Comparison of ENCODE assay signal across 16 cellular contexts in the genomic region with DNA sequence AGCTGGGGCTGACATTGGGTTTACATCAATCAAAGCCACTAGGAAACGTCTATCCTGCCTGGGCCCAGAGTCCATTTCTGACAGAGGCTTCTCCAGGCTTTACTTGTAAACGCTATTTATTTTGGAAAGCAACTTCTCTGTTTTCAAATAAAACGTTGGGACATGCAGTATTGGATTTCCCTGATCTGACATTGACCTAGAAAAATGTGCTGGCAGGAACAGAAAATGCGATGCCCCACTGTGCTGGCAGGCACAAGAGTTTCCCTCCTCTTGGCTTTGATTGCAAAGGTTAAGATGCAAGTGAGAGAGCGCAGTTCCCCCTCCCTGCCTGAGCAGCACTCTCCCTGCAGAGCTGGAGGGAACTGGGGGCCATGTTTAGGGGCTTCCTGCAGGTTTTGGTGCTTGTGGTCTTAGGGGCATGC. TPM values are rescaled to one million over a fixed set of nuclear protein-coding genes. Genes with fewer than 3 reads are reported as not detected.
DNase-seq lines count a peak whose midpoint lies in the region; ATAC-seq, FAIRE-seq and TF ChIP-seq lines count a peak whose summit lies in the region.
"Had no signal": no experiment of that assay in that cellular context is flagged by ENCODE, and none has a peak within 500 bp of the region (broad histone marks: within the 10 kb centered on the region; RNA-seq: fewer than 3 reads in every experiment).

No MANE protein-coding gene starts in this region.

- H3K27ac Mint-ChIP-seq in activated CD4-positive, alpha-beta memory T cell treated with anti-CD3 and anti-CD28 coated beads for 36 hours: no peak overlapping the region
- H3K27ac Mint-ChIP-seq in activated CD4-positive, alpha-beta memory T cell treated with anti-CD3 and anti-CD28 coated beads, Interleukin-2, amount 10 ng/mL, durations not matched to agents 7 days and 5 days: no peak overlapping the region
- H3K27ac Mint-ChIP-seq: dendritic cell treated with granulocyte-macrophage colony-stimulating factor and Interleukin-4, amounts not matched to agents 40 ng/mL and 50 ng/mL, for 4 days; naive thymus-derived CD4-positive, alpha-beta T cell had no signal

- H3K27ac ChIP-seq in left lung: no peak overlapping the region
- H3K27ac ChIP-seq in thyroid gland: peak overlapping the region in 2 of 3 donors; percentile 59 to 73
- H3K27ac ChIP-seq: foreskin keratinocyte, spleen had no signal

- CTCF ChIA-PET in activated CD4-positive, alpha-beta memory T cell treated with anti-CD3 and anti-CD28 coated beads for 36 hours (lab: Charles Lee): interaction anchor here (1.1 to 15.9 kb wide), 5 partner anchors 84 to 239 kb away, joined by 3 to 418 read pairs (median 17); no protein-coding TSS in a partner anchor
- CTCF ChIA-PET in activated CD4-positive, alpha-beta memory T cell treated with anti-CD3 and anti-CD28 coated beads, Interleukin-2, amount 10 ng/mL, durations not matched to agents 7 days and 5 days (lab: Charles Lee): interaction anchor here (1.0 to 3.9 kb wide), 7 partner anchors 37 to 239 kb away, joined by 3 to 28 read pairs (median 4); no protein-coding TSS in a partner anchor

- H3K27me3 ChIP-seq in left lung: no peaks in the 10 kb centered on the region
- H3K27me3 ChIP-seq in thyroid gland: no peaks in the 10 kb centered on the region
- H3K27me3 ChIP-seq: foreskin keratinocyte, spleen had no signal

- no peaks in the 10 kb centered on the region for H3K9me3 Mint-ChIP-seq in activated CD4-positive, alpha-beta memory T cell treated with anti-CD3 and anti-CD28 coated beads for 36 hours
- no peaks in the 10 kb centered on the region for H3K9me3 Mint-ChIP-seq in activated CD4-positive, alpha-beta memory T cell treated with anti-CD3 and anti-CD28 coated beads, Interleukin-2, amount 10 ng/mL, durations not matched to agents 7 days and 5 days
- H3K9me3 Mint-ChIP-seq: naive thymus-derived CD4-positive, alpha-beta T cell had no signal

- intact Hi-C loops in activated CD4-positive, alpha-beta memory T cell treated with anti-CD3 and anti-CD28 coated beads for 36 hours (cut with micrococcal nuclease): no loop called here
- intact Hi-C loops in left lung (cut with DNase I): loop anchor here in 1 of 2 donors (10.0 kb wide), 1 partner anchor 184 kb away; no protein-coding TSS in a partner anchor
- intact Hi-C loops in thyroid gland (cut with DNase I): no loop called here

- TF ChIP-seq CTCF in astrocyte of the cerebellum (IDR thresholded peaks at IDR 0.05; ENCODE audit: low read depth, low read length, missing control alignments): no peak
- no peak for TF ChIP-seq CTCF in left lung (IDR thresholded peaks at IDR 0.05)
- no peak for TF ChIP-seq CTCF in thyroid gland (IDR thresholded peaks at IDR 0.05)

- no peaks in the 10 kb centered on the region for H3K9me3 ChIP-seq in left lung
- no peaks in the 10 kb centered on the region for H3K9me3 ChIP-seq in thyroid gland
- H3K9me3 ChIP-seq: spleen had no signal

- ATAC-seq in left lung (peak; percentile 23), HG03135 (IDR thresholded peaks at IDR 0.05; ENCODE audit: unreplicated experiment) (no peak)
- ATAC-seq: foreskin keratinocyte; naive thymus-derived CD4-positive, alpha-beta T cell had no signal

- H3K4me3 ChIP-seq in astrocyte of the cerebellum (ENCODE audit: low read depth, low read length) (no peak overlapping the region), left lung (no peak overlapping the region), thyroid gland (replicated peaks in 1 of 3) (no peak overlapping the region)
- H3K4me3 ChIP-seq: spleen had no signal

- H3K4me3 Mint-ChIP-seq in activated CD4-positive, alpha-beta memory T cell treated with anti-CD3 and anti-CD28 coated beads for 36 hours: no peak overlapping the region
- H3K4me3 Mint-ChIP-seq in activated CD4-positive, alpha-beta memory T cell treated with anti-CD3 and anti-CD28 coated beads, Interleukin-2, amount 10 ng/mL, durations not matched to agents 7 days and 5 days: no peak overlapping the region
- H3K4me3 Mint-ChIP-seq: dendritic cell treated with granulocyte-macrophage colony-stimulating factor and Interleukin-4, amounts not matched to agents 40 ng/mL and 50 ng/mL, for 4 days; naive thymus-derived CD4-positive, alpha-beta T cell had no signal

- H3K4me1 Mint-ChIP-seq in activated CD4-positive, alpha-beta memory T cell treated with anti-CD3 and anti-CD28 coated beads for 36 hours (ENCODE audit: low read depth): peaks cover 4% of the 10 kb centered on the region
- peaks cover 6% of the 10 kb centered on the region for H3K4me1 Mint-ChIP-seq in activated CD4-positive, alpha-beta memory T cell treated with anti-CD3 and anti-CD28 coated beads, Interleukin-2, amount 10 ng/mL, durations not matched to agents 7 days and 5 days

- TF ChIP-seq POLR2A in thyroid gland (IDR thresholded peaks at IDR 0.05) (no peak), GM12891 (IDR thresholded peaks at IDR 0.05; ENCODE audit: low read depth, low read length) (no peak)

- H3K27me3 Mint-ChIP-seq in activated CD4-positive, alpha-beta memory T cell treated with anti-CD3 and anti-CD28 coated beads for 36 hours: peaks cover 1% of the 10 kb centered on the region
- no peaks in the 10 kb centered on the region for H3K27me3 Mint-ChIP-seq in activated CD4-positive, alpha-beta memory T cell treated with anti-CD3 and anti-CD28 coated beads, Interleukin-2, amount 10 ng/mL, durations not matched to agents 7 days and 5 days
- H3K27me3 Mint-ChIP-seq: dendritic cell treated with granulocyte-macrophage colony-stimulating factor and Interleukin-4, amounts not matched to agents 40 ng/mL and 50 ng/mL, for 4 days had no signal

- in situ Hi-C loops in astrocyte of the cerebellum (cut with HindIII; ENCODE audit: low sequenced_read_pairs): no loop called here

- WGBS in thyroid gland, 2 donors: 23 to 45% methylated on average over 5 of the region's 5 CpGs

- no peaks in the 10 kb centered on the region for H3K36me3 Mint-ChIP-seq in activated CD4-positive, alpha-beta memory T cell treated with anti-CD3 and anti-CD28 coated beads for 36 hours
- H3K36me3 Mint-ChIP-seq in activated CD4-positive, alpha-beta memory T cell treated with anti-CD3 and anti-CD28 coated beads, Interleukin-2, amount 10 ng/mL, durations not matched to agents 7 days and 5 days (ENCODE audit: low read depth): no peaks in the 10 kb centered on the region
- H3K36me3 Mint-ChIP-seq: naive thymus-derived CD4-positive, alpha-beta T cell had no signal

- peak; percentile 5 for DNase-seq in activated CD4-positive, alpha-beta memory T cell treated with anti-CD3 and anti-CD28 coated beads for 36 hours
- no peak for DNase-seq in activated CD4-positive, alpha-beta memory T cell treated with anti-CD3 and anti-CD28 coated beads, Interleukin-2, amount 10 ng/mL, durations not matched to agents 7 days and 5 days
- DNase-seq in astrocyte of the cerebellum (ENCODE audit: low read depth): peak; percentile 48
- no peak for DNase-seq in left lung
- DNase-seq in thyroid gland: peak; percentile 50 to 65
- no peak for DNase-seq in GM12891 (ENCODE audit: insufficient read length, low spot score)
- DNase-seq in NCI-H2081 (lab: John Stamatoyannopoulos, UW): no peak
- DNase-seq: activated CD4-positive, alpha-beta T cell treated with anti-CD3 and anti-CD28 coated beads, Interleukin-2, amount 50 U/mL, for 4 hours; foreskin keratinocyte; naive thymus-derived CD4-positive, alpha-beta T cell; NCI-H2171 treated with DMSO at 0.1 percent for 48 hours; spleen; T-helper 2 cell had no signal

- POLR2A ChIA-PET in activated CD4-positive, alpha-beta memory T cell treated with anti-CD3 and anti-CD28 coated beads for 36 hours (lab: Charles Lee): no interaction called here
- POLR2A ChIA-PET in activated CD4-positive, alpha-beta memory T cell treated with anti-CD3 and anti-CD28 coated beads, Interleukin-2, amount 10 ng/mL, durations not matched to agents 7 days and 5 days (lab: Charles Lee): interaction anchor here (0.9 to 2.1 kb wide), 2 partner anchors 174 to 231 kb away, joined by 3 to 7 read pairs; no protein-coding TSS in a partner anchor

- peaks cover 0 to 18% of the 10 kb centered on the region in 2 donors for H3K4me1 ChIP-seq in left lung
- peaks cover 7 to 25% of the 10 kb centered on the region in 2 donors for H3K4me1 ChIP-seq in thyroid gland
- H3K4me1 ChIP-seq: foreskin keratinocyte had no signal

- H3K36me3 ChIP-seq in left lung (no peaks in the 10 kb centered on the region), thyroid gland (no peaks in the 10 kb centered on the region)
- H3K36me3 ChIP-seq: spleen had no signal

- no peak for FAIRE-seq in GM12891 (lab: Jason Lieb, UNC)
- FAIRE-seq: keratinocyte had no signal

TF ChIP-seq in GM12891, 5 proteins besides CTCF, POLR2A, EP300 and RAD21:
- TF ChIP-seq POU2F2 (IDR thresholded peaks at IDR 0.05; ENCODE audit: low read depth, low read length) (no peak), POLR2AphosphoS5 (IDR thresholded peaks at IDR 0.05; ENCODE audit: low read depth, low read length) (no peak), PAX5 (IDR thresholded peaks at IDR 0.05; ENCODE audit: insufficient read depth, low read length, severe bottlenecking) (no peak), SPI1 (IDR thresholded peaks at IDR 0.05; ENCODE audit: low read depth, low read length) (no peak), TAF1 (IDR thresholded peaks at IDR 0.05; ENCODE audit: low read depth, low read length) (no peak)

RNA-seq across cellular contexts. Expression of gene DKK3, which starts 42.1 kb away (rescaled TPM):
- total RNA-seq in activated CD4-positive, alpha-beta memory T cell treated with anti-CD3 and anti-CD28 coated beads for 36 hours: not detected
- not detected for total RNA-seq in activated CD4-positive, alpha-beta memory T cell treated with anti-CD3 and anti-CD28 coated beads, Interleukin-2, amount 10 ng/mL, durations not matched to agents 7 days and 5 days
- 100 to 1,000 TPM; 122 to 156 TPM for total RNA-seq in left lung
- total RNA-seq in thyroid gland: 10 to 100 TPM; 15.1 to 72.0 (median 27.3) TPM
- polyA plus RNA-seq in GM12891 (2012; ENCODE audit: low read depth, missing spikeins): 0.23 TPM

RNA-seq across cellular contexts. Expression of gene MICAL2, which starts 59.9 kb away (rescaled TPM):
- 100 to 1,000 TPM; 213 to 220 TPM for total RNA-seq in activated CD4-positive, alpha-beta memory T cell treated with anti-CD3 and anti-CD28 coated beads for 36 hours
- 100 to 1,000 TPM; 135 to 143 TPM for total RNA-seq in activated CD4-positive, alpha-beta memory T cell treated with anti-CD3 and anti-CD28 coated beads, Interleukin-2, amount 10 ng/mL, durations not matched to agents 7 days and 5 days
- total RNA-seq in left lung (100 to 1,000 TPM; 242 to 293 TPM), thyroid gland (10 to 100 TPM; 27.4 to 63.6 (median 51.9) TPM)
- polyA plus RNA-seq in GM12891 (2012; ENCODE audit: low read depth, missing spikeins): 3.4 TPM

Comparison
In these comparisons a context has a peak if more than half of its experiments do, and no peak if none do; other contexts are left out.
1. DNase-seq: peak in activated CD4-positive, alpha-beta memory T cell treated with anti-CD3 and anti-CD28 coated beads for 36 hours (single experiment), astrocyte of the cerebellum (single experiment) and thyroid gland (2 of 2); none in activated CD4-positive, alpha-beta memory T cell treated with anti-CD3 and anti-CD28 coated beads, Interleukin-2, amount 10 ng/mL, durations not matched to agents 7 days and 5 days (single experiment), left lung (0 of 2), GM12891 (single experiment) and NCI-H2081 (0 of 2).
2. H3K27ac ChIP-seq: peak in thyroid gland (2 of 3); none in left lung (0 of 2).
3. RNA of gene DKK3, which starts 42.1 kb away (total RNA-seq): 122 to 156 TPM in left lung and 15.1 to 72.0 TPM in thyroid gland; not detected in activated CD4-positive, alpha-beta memory T cell treated with anti-CD3 and anti-CD28 coated beads for 36 hours and not detected in activated CD4-positive, alpha-beta memory T cell treated with anti-CD3 and anti-CD28 coated beads, Interleukin-2, amount 10 ng/mL, durations not matched to agents 7 days and 5 days; every median in the first group is over 10 times any median in the second.